ENCODE assay signal across 17 cellular contexts in the genomic region with DNA sequence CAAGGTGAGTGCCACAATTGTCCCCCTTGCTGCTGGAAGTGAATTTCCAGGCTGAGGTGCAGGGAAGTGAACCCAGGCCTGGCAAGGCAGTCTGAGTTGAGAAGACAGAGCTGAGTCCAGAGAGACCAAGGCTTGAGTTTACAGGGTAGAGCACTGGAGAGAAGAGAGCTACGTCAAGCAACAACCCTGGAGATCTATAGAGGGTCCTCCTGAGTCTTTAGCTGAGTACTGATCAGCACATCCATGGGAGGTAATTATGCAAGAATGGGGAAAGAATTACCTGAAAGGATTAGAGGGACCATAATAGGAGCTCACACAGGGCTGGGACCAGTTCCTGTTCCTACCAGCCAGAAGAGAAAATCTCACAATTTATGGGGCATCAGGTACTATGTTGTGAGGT.
DNase-seq lines count a peak whose midpoint lies in the region; ATAC-seq, FAIRE-seq and TF ChIP-seq lines count a peak whose summit lies in the region.
"Had no signal": no experiment of that assay in that cellular context is flagged by ENCODE, and none has a peak within 500 bp of the region (broad histone marks: within the 10 kb centered on the region; RNA-seq: fewer than 3 reads in every experiment).

No MANE protein-coding gene starts in this region.

- H4K5ac ChIP-seq in H9 (ENCODE audit: insufficient read length, low read depth, low read length) (no peak overlapping the region), H1 (ENCODE audit: insufficient read length, low read depth, low read length) (peak overlapping the region; percentile 56)

- POLR2A ChIA-PET in H1 (lab: Charles Lee; ENCODE audit: partially characterized antibody), result no interaction called here

- H3K79me1 ChIP-seq in H9 (ENCODE audit: insufficient read depth, low read depth, low read length, poor library complexity, severe bottlenecking) (no peaks in the 10 kb centered on the region), H1 (ENCODE audit: low read depth, low read length) (no peaks in the 10 kb centered on the region)

- no peaks in the 10 kb centered on the region; a peak in 1 of 8 replicates for H3K36me3 ChIP-seq in H1 (ENCODE audit: control insufficient read depth in 2 of 4, insufficient read depth in 4 of 4, low read length in 3 of 4)
- no peaks in the 10 kb centered on the region for H3K36me3 ChIP-seq in iPS-20b (ENCODE audit: insufficient read depth, low read depth, low read length)
- H3K36me3 ChIP-seq in aorta (ENCODE audit: control insufficient read depth in 1 of 2, insufficient read depth in 2 of 2, low read length in 1 of 2), result no peaks in the 10 kb centered on the region
- H3K36me3 ChIP-seq in pancreas, result no peaks in the 10 kb centered on the region

- H3K4me1 Mint-ChIP-seq in H9, result peaks cover 17 to 24% of the 10 kb centered on the region in 2 experiments
- H3K4me1 Mint-ChIP-seq: B cell had no signal

- H2AFZ ChIP-seq in H9 (ENCODE audit: low read length) (no peak overlapping the region), H1 (ENCODE audit: low read length) (peak overlapping the region; percentile 36; the same call in 1 of the 2 replicates)

- no peak for TF ChIP-seq POLR2A in H1 (IDR thresholded peaks at IDR 0.05; ENCODE audit: control extremely low read depth in 1 of 2, low read depth in 2 of 2, low read length in 2 of 2)

- H2BK15ac ChIP-seq in H9 (ENCODE audit: low read depth, low read length) (no peak overlapping the region), H1 (ENCODE audit: low read length) (peak overlapping the region; percentile 76)

- H3K4me2 ChIP-seq in H9 (ENCODE audit: insufficient read depth, insufficient read length, low read length) (no peak overlapping the region), H1 (ENCODE audit: insufficient read depth in 1 of 2, low read depth in 2 of 2, low read length in 2 of 2) (no peak overlapping the region; a peak in 1 of 4 replicates)

- H2BK120ac ChIP-seq in H9 (ENCODE audit: low read depth, low read length, poor library complexity, severe bottlenecking) (no peak overlapping the region), H1 (replicated peaks; ENCODE audit: low read depth, low read length) (peak overlapping the region; percentile 77)

- H3K27ac Mint-ChIP-seq in H9, result peak overlapping the region in 2 of 3 experiments; percentile 58 to 83; a peak in 3 of 7 replicates
- H3K27ac Mint-ChIP-seq: B cell; CD4-positive, alpha-beta T cell had no signal

- no peak for FAIRE-seq in H1 (lab: Jason Lieb, UNC)
- no peak for FAIRE-seq in pancreas (lab: Jason Lieb, UNC)
- FAIRE-seq: A204.1, GM12878, H54, HepG2 had no signal

- H3K23ac ChIP-seq in H9 (ENCODE audit: insufficient read length, low read depth, low read length), result no peak overlapping the region
- H3K23ac ChIP-seq in H1 (ENCODE audit: insufficient read length), result no peak overlapping the region

- no peak overlapping the region for H3K4me3 Mint-ChIP-seq in H9
- H3K4me3 Mint-ChIP-seq: B cell; CD4-positive, alpha-beta T cell had no signal

- H3K18ac ChIP-seq in H9 (ENCODE audit: insufficient read length, low read depth, low read length), result no peak overlapping the region
- H3K18ac ChIP-seq in H1 (ENCODE audit: extremely low read depth, low read length), result no peak overlapping the region; the same call in 1 of the 2 replicates

- no peak overlapping the region for H3K27ac ChIP-seq in H9 (ENCODE audit: insufficient read length, low read depth, low read length)
- no peak overlapping the region for H3K27ac ChIP-seq in H1 (ENCODE audit: low read depth, low read length)
- H3K27ac ChIP-seq in iPS-20b (ENCODE audit: low read length), result no peak overlapping the region
- H3K27ac ChIP-seq in aorta (ENCODE audit: low read depth in 1 of 2, low read length in 2 of 2), result no peak overlapping the region
- H3K27ac ChIP-seq in pancreas, result no peak overlapping the region

- H3K4me3 ChIP-seq in H1 (ENCODE audit: extremely low read depth in 1 of 4, insufficient read depth in 2 of 4, low read depth in 3 of 4, low read length in 4 of 4), result no peak overlapping the region
- 0 out of 2 replicates have a peak overlapping the region, but pooled peaks have one; percentile 10 for H3K4me3 ChIP-seq in iPS-20b (ENCODE audit: low read length)
- no peak overlapping the region for H3K4me3 ChIP-seq in aorta (ENCODE audit: low read length in 2 of 2)
- H3K4me3 ChIP-seq in pancreas, result no peak overlapping the region
- H3K4me3 ChIP-seq: GM12878 had no signal

- H4K8ac ChIP-seq in H9 (replicated peaks; ENCODE audit: insufficient read length, low read depth, low read length) (no peak overlapping the region), H1 (ENCODE audit: extremely low read depth, insufficient read depth, low read length) (peak overlapping the region; percentile 68; the same call in 1 of the 2 replicates)

- H3K14ac ChIP-seq in H9 (ENCODE audit: insufficient read depth, low read length), result no peak overlapping the region
- H3K14ac ChIP-seq in H1 (ENCODE audit: insufficient read length), result no peak overlapping the region

- H3K56ac ChIP-seq in H9 (ENCODE audit: insufficient read length, low read depth, low read length), result no peak overlapping the region
- H3K56ac ChIP-seq in H1 (replicated peaks; ENCODE audit: insufficient read length, low read depth, low read length), result no peak overlapping the region

- H2AK5ac ChIP-seq in H9 (ENCODE audit: insufficient read length, low read length), result no peak overlapping the region
- H2AK5ac ChIP-seq in H1 (ENCODE audit: low read depth, low read length), result no peak overlapping the region

- no peaks in the 10 kb centered on the region for H3K79me2 ChIP-seq in H9 (ENCODE audit: insufficient read depth, low read length)
- no peaks in the 10 kb centered on the region for H3K79me2 ChIP-seq in H1 (ENCODE audit: control insufficient read depth in 1 of 2, insufficient read depth in 2 of 2, low read length in 2 of 2)

- H3K9me3 ChIP-seq in H9 (ENCODE audit: control insufficient read depth, low read depth, low read length) (no peaks in the 10 kb centered on the region), H1 (ENCODE audit: insufficient read depth in 2 of 2, low read depth in 1 of 2, low read length in 1 of 2) (peaks cover 2 to 5% of the 10 kb centered on the region in 2 experiments; a peak in 1 of 4 replicates), iPS-20b (ENCODE audit: insufficient read depth, low read depth, low read length) (peaks cover 12% of the 10 kb centered on the region), aorta (ENCODE audit: control insufficient read depth, low read length) (peaks cover 1% of the 10 kb centered on the region), pancreas (no peaks in the 10 kb centered on the region)

- CTCF ChIA-PET in H1 (lab: Charles Lee; ENCODE audit: partially characterized antibody), result interaction anchor here (0.7 to 1.0 kb wide), 3 partner anchors 111 to 236 kb away, joined by 3 read pairs; no protein-coding TSS in a partner anchor

- ATAC-seq in aorta (ENCODE audit: low FRiP score) (peak; percentile 11), HG03108 (IDR thresholded peaks at IDR 0.05; ENCODE audit: unreplicated experiment) (no peak), pancreas (no peak)
- ATAC-seq: GM12878, HepG2 had no signal

- TF ChIP-seq EP300 in H1 (IDR thresholded peaks at IDR 0.05; ENCODE audit: borderline replicate concordance in 1 of 2, low read depth in 2 of 2, low read length in 2 of 2), result no peak

- peaks cover 7 to 21% (median 16%) of the 10 kb centered on the region in 3 experiments; a peak in 6 of 7 replicates for H3K36me3 Mint-ChIP-seq in H9 (ENCODE audit: insufficient read depth in 1 of 3, low read depth in 3 of 3)

- no peak for TF ChIP-seq RAD21 in H1 (IDR thresholded peaks at IDR 0.05 in 1 of 2, conservative IDR thresholded peaks at IDR 0.05 in 1 of 2; ENCODE audit: low read depth in 2 of 2, low read length in 2 of 2)

- H4K20me1 ChIP-seq in H9 (ENCODE audit: control insufficient read depth, insufficient read depth, insufficient read length) (no peaks in the 10 kb centered on the region), H1 (replicated peaks in 1 of 2; ENCODE audit: control insufficient read depth in 1 of 2, insufficient read depth in 2 of 2, low read length in 2 of 2) (no peaks in the 10 kb centered on the region)

- H3T11ph ChIP-seq in H9 (ENCODE audit: low read length), result no peak overlapping the region

- intact Hi-C loops in aorta (cut with DNase I) (no loop called here), pancreas (cut with DNase I) (no loop called here)

- TF ChIP-seq CTCF in H9 (conservative IDR thresholded peaks at IDR 0.05) (no peak), H1 (IDR thresholded peaks at IDR 0.05; ENCODE audit: control extremely low read depth in 1 of 3, insufficient read depth in 1 of 3, low read depth in 1 of 3, low read length in 3 of 3) (no peak), pancreas (IDR thresholded peaks at IDR 0.05) (no peak)

- H2BK20ac ChIP-seq in H9 (ENCODE audit: low read depth, low read length, poor library complexity, severe bottlenecking) (no peak overlapping the region), H1 (ENCODE audit: low read length) (peak overlapping the region; percentile 41; the same call in 1 of the 2 replicates)

- H3K4ac ChIP-seq in H9 (ENCODE audit: low read depth, low read length) (no peak overlapping the region), H1 (replicated peaks; ENCODE audit: insufficient read length, low read depth, low read length) (peak overlapping the region; percentile 77)

- H3K9me3 Mint-ChIP-seq in H9, result peaks cover 12 to 17% of the 10 kb centered on the region in 2 experiments

- H2BK12ac ChIP-seq in H9 (ENCODE audit: insufficient read length, low read depth, low read length) (no peak overlapping the region), H1 (ENCODE audit: low read depth, low read length) (0 out of 2 replicates have a peak overlapping the region, but pooled peaks have one; percentile 55)

- H3K23me2 ChIP-seq in H9 (ENCODE audit: insufficient read length, low read depth, low read length, poor library complexity, severe bottlenecking) (no peaks in the 10 kb centered on the region), H1 (ENCODE audit: low read depth, low read length) (no peaks in the 10 kb centered on the region)

- DNase-seq in H9 (no peak), H1 (ENCODE audit: low read depth in 1 of 2, low spot score in 2 of 2) (no peak), aorta (no peak), T-helper 2 cell (no peak), pancreas (no peak)
- DNase-seq: C1 segment of cervical spinal cord; Calu3; CD4-positive, alpha-beta T cell; DMS 273 treated with DMSO at 0.1 percent for 48 hours; DMS79 had no signal

- no peaks in the 10 kb centered on the region for H3K27me3 ChIP-seq in H9 (ENCODE audit: insufficient read depth, low read length)
- no peaks in the 10 kb centered on the region for H3K27me3 ChIP-seq in H1 (replicated peaks in 1 of 4; ENCODE audit: control insufficient read depth in 3 of 4, extremely low read depth in 1 of 4, insufficient read depth in 3 of 4, low read length in 3 of 4)
- no peaks in the 10 kb centered on the region for H3K27me3 ChIP-seq in iPS-20b (ENCODE audit: insufficient read depth, low read length)
- no peaks in the 10 kb centered on the region for H3K27me3 ChIP-seq in aorta (ENCODE audit: control insufficient read depth in 1 of 2, insufficient read depth in 2 of 2, low read length in 1 of 2)
- no peaks in the 10 kb centered on the region for H3K27me3 ChIP-seq in pancreas

- H2BK5ac ChIP-seq in H9 (ENCODE audit: insufficient read length, low read length) (no peak overlapping the region), H1 (ENCODE audit: low read depth, low read length) (no peak overlapping the region)

- H3K4me1 ChIP-seq in H9 (ENCODE audit: insufficient read depth, low read length) (peaks cover 6% of the 10 kb centered on the region), H1 (replicated peaks in 1 of 4; ENCODE audit: control insufficient read depth in 3 of 4, insufficient read depth in 4 of 4, low read length in 3 of 4) (peaks cover 0 to 7% (median 3%) of the 10 kb centered on the region in 4 experiments; a peak in 3 of 7 replicates), iPS-20b (ENCODE audit: insufficient read depth, low read length) (peaks cover 9% of the 10 kb centered on the region; the same call in 1 of the 2 replicates), aorta (ENCODE audit: control insufficient read depth in 1 of 2, insufficient read depth in 2 of 2, low read length in 2 of 2) (no peaks in the 10 kb centered on the region), pancreas (no peaks in the 10 kb centered on the region)

- no peak overlapping the region for H4K91ac ChIP-seq in H9 (ENCODE audit: insufficient read length, low read depth, low read length)
- H4K91ac ChIP-seq in H1 (replicated peaks; ENCODE audit: insufficient read length, low read length), result no peak overlapping the region

- WGBS in H9 (ENCODE audit: extremely low coverage, insufficient read length, low lambda C conversion rate), result no CpG with 5 or more reads among the region's 1 CpG
- 57% methylated on average over 1 of the region's 1 CpG; no CpG with 5 or more reads in 1 of the 2 experiments for WGBS in H1 (ENCODE audit: extremely low coverage in 1 of 2, insufficient coverage in 1 of 2, insufficient read length in 1 of 2, insufficient replicate concordance in 2 of 2, low coverage in 1 of 2, low lambda C conversion rate in 2 of 2, missing lambda C conversion rate in 1 of 2), 2 experiments
- WGBS in aorta, 2 donors, result 70 to 82% methylated on average over 1 of the region's 1 CpG
- 44 to 57% methylated on average over 1 of the region's 1 CpG for WGBS in pancreas, 2 donors

- H3K9ac ChIP-seq in H9 (ENCODE audit: extremely low read depth, insufficient read length, low read length) (no peak overlapping the region), H1 (replicated peaks in 1 of 4; ENCODE audit: extremely low read depth in 1 of 4, low read depth in 3 of 4, low read length in 3 of 4) (no peak overlapping the region), iPS-20b (ENCODE audit: low read depth, low read length) (no peak overlapping the region)

- H3K27me3 Mint-ChIP-seq in H9 (ENCODE audit: low read depth), result no peaks in the 10 kb centered on the region
- H3K27me3 Mint-ChIP-seq: B cell had no signal
